ENCODE assay signal across 1 cellular context in genomic region chr4:65669981-65670330, GRCh38.
TF ChIP-seq lines count a peak whose summit lies in the region.

No MANE protein-coding gene starts in this region.

TF ChIP-seq in H1, 55 proteins besides CTCF, POLR2A, EP300 and RAD21 (continued from another document):
- no peak for TF ChIP-seq ATF2 (IDR thresholded peaks at IDR 0.05; ENCODE audit: low read length)
TF ChIP-seq in H1: peak in this region for 1.
